ENCODE assay signal across 7 cellular contexts in genomic region chr10:15337441-15337923, GRCh38. TPM values are rescaled to one million over a fixed set of nuclear protein-coding genes. Genes with fewer than 3 reads are reported as not detected.
A peak's percentile ranks its signal among the peaks of the same experiment; 100 is the strongest.
DNase-seq lines count a peak whose midpoint lies in the region; ATAC-seq, FAIRE-seq and TF ChIP-seq lines count a peak whose summit lies in the region.
"Not testable (repeated sequence)": the region's sequence is repeated elsewhere in the genome, so short reads cannot be mapped to it uniquely, and the experiment has no call there.
"Had no signal": no experiment of that assay in that cellular context is flagged by ENCODE, and none has a peak within 500 bp of the region (broad histone marks: within the 10 kb centered on the region; RNA-seq: fewer than 3 reads in every experiment).

No MANE protein-coding gene starts in this region.

- FAIRE-seq in HepG2 (lab: Jason Lieb, UNC): not testable (repeated sequence)

- H3K9ac ChIP-seq in KMS-11; HepG2 (ENCODE audit: insufficient read depth, low read depth, low read length): not testable (repeated sequence)

- not testable (repeated sequence) for H3K4me3 Mint-ChIP-seq in glutamatergic neuron (ENCODE audit: unreplicated experiment); nephron

- DNase-seq in NCI-H82 (lab: John Stamatoyannopoulos, UW): peak; percentile 86
- peak; percentile 41 for DNase-seq in WERI-Rb-1
- DNase-seq in glutamatergic neuron; HepG2 (ENCODE audit: low spot score): not testable (repeated sequence)

- not testable (repeated sequence) for H4K20me1 ChIP-seq in KMS-11 (ENCODE audit: insufficient read depth); HepG2 (ENCODE audit: insufficient read depth, low read length)

- CTCF ChIA-PET in HepG2 (lab: Yijun Ruan, JAX; ENCODE audit: low intra/inter-chr PET ratio, low total read pairs): not testable (repeated sequence)

- H3K36me3 ChIP-seq in KMS-11 (ENCODE audit: insufficient read depth); WERI-Rb-1; HepG2 (replicated peaks in 1 of 2; ENCODE audit: control insufficient read depth in 1 of 2, insufficient read depth in 2 of 2, low read length in 2 of 2): not testable (repeated sequence)

- TF ChIP-seq EP300 in HepG2 (IDR thresholded peaks at IDR 0.05; ENCODE audit: low read depth in 2 of 2, low read length in 2 of 2); HepG2 (CRISPR knock-in tag; IDR thresholded peaks at IDR 0.05; ENCODE audit: borderline replicate concordance): not testable (repeated sequence)

- H3K27me3 ChIP-seq in KMS-11 (ENCODE audit: insufficient read depth, low read depth); WERI-Rb-1 (ENCODE audit: insufficient read depth, low read depth, severe bottlenecking); HepG2 (ENCODE audit: control insufficient read depth in 1 of 2, insufficient read depth in 2 of 2, low read length in 2 of 2): not testable (repeated sequence)

- H2AFZ ChIP-seq in KMS-11 (ENCODE audit: low read depth); HepG2 (ENCODE audit: low read length): not testable (repeated sequence)

- not testable (repeated sequence) for BruUV-seq in HepG2 (replicated peaks; lab: Mats Ljungman, UMichigan)

- not testable (repeated sequence) for TF ChIP-seq CTCF in KMS-11 (conservative IDR thresholded peaks at IDR 0.05; ENCODE audit: low read depth, low read length); WERI-Rb-1 (IDR thresholded peaks at IDR 0.05; ENCODE audit: low read depth, low read length); glutamatergic neuron (IDR thresholded peaks at IDR 0.05; ENCODE audit: partially characterized antibody, unreplicated experiment); HepG2 (CRISPR knock-in tag; IDR thresholded peaks at IDR 0.05); nephron (IDR thresholded peaks at IDR 0.05; ENCODE audit: unreplicated experiment in 3 of 3)

- 96% methylated on average over 24 of the region's 24 CpGs for WGBS in HepG2 (ENCODE audit: low lambda C conversion rate)

- intact Hi-C loops in HepG2 (cut with micrococcal nuclease; ENCODE audit: unreplicated experiment): not testable (repeated sequence)

- not testable (repeated sequence) for ATAC-seq in HepG2

- peak overlapping the region; percentile 56; the same call in 1 of the 2 replicates for H3K4me2 ChIP-seq in KMS-11
- not testable (repeated sequence) for H3K4me2 ChIP-seq in HepG2 (ENCODE audit: low read depth, low read length)

- H3K79me2 ChIP-seq in KMS-11 (ENCODE audit: insufficient read depth, low read depth) (peaks cover 89% of the 10 kb centered on the region), HepG2 (ENCODE audit: insufficient read depth, low read length) (peaks cover 72% of the 10 kb centered on the region)

- H3K4me1 Mint-ChIP-seq in glutamatergic neuron (ENCODE audit: low read depth, unreplicated experiment): peaks cover 52% of the 10 kb centered on the region
- peaks cover 41% of the 10 kb centered on the region for H3K4me1 Mint-ChIP-seq in nephron

- in situ Hi-C loops in HepG2 (cut with HindIII; ENCODE audit: extremely low pct_ligation_motif_present, low pct_unique_long_range_greater_than_20kb): not testable (repeated sequence)

- H3K9me3 Mint-ChIP-seq in glutamatergic neuron (ENCODE audit: unreplicated experiment); nephron: not testable (repeated sequence)

- TF ChIP-seq RAD21 in HepG2 (CRISPR knock-in tag; IDR thresholded peaks at IDR 0.05): not testable (repeated sequence)

- H3K4me1 ChIP-seq in KMS-11 (ENCODE audit: low read depth, poor library complexity, severe bottlenecking) (peaks cover 35% of the 10 kb centered on the region), HepG2 (ENCODE audit: insufficient read depth, low read length) (peaks cover 90% of the 10 kb centered on the region)

- H3K27ac Mint-ChIP-seq in glutamatergic neuron (ENCODE audit: unreplicated experiment) (peak overlapping the region; percentile 87), nephron (peak overlapping the region; percentile 37 to 100 (median 99))

- POLR2A ChIA-PET in HepG2 (lab: Yijun Ruan, JAX): not testable (repeated sequence)

- not testable (repeated sequence) for H3K4me3 ChIP-seq in KMS-11 (IDR thresholded peaks at IDR 0.05; ENCODE audit: insufficient read depth, low read depth, low read length); WERI-Rb-1 (ENCODE audit: low read depth, low read length); HepG2 (replicated peaks in 1 of 3; ENCODE audit: insufficient read depth in 1 of 3, low read depth in 2 of 3, low read length in 3 of 3)

- not testable (repeated sequence) for H3K36me3 Mint-ChIP-seq in glutamatergic neuron (ENCODE audit: unreplicated experiment); nephron (ENCODE audit: low read depth)

- H3K9me3 ChIP-seq in WERI-Rb-1 (ENCODE audit: severe bottlenecking); HepG2 (ENCODE audit: low read length): not testable (repeated sequence)

- not testable (repeated sequence) for TF ChIP-seq POLR2A in HepG2 (IDR thresholded peaks at IDR 0.05; ENCODE audit: insufficient read depth in 1 of 2, low read depth in 2 of 2, low read length in 2 of 2)

- not testable (repeated sequence) for H3K27ac ChIP-seq in KMS-11, WERI-Rb-1
- H3K27ac ChIP-seq in HepG2 (ENCODE audit: extremely low read length, insufficient read depth, low read length): peak overlapping the region; percentile 2

- H3K27me3 Mint-ChIP-seq in glutamatergic neuron (ENCODE audit: unreplicated experiment); nephron (ENCODE audit: low read depth): not testable (repeated sequence)

TF ChIP-seq in HepG2, 621 proteins besides CTCF, POLR2A, EP300 and RAD21 (continues in another document):
- 0 out of 2 replicates have a peak, but pooled peaks have one; percentile 49 for TF ChIP-seq ZBTB4 (CRISPR knock-in tag; IDR thresholded peaks at IDR 0.05; ENCODE audit: borderline replicate concordance)

RNA-seq across cellular contexts. Expression of gene FAM171A1, which starts 33.6 kb away (rescaled TPM):
- total RNA-seq in glutamatergic neuron (ENCODE audit: unreplicated experiment) (186 TPM), HepG2 (2016; rRNA removed; fragmentation: Illumina TruSeq; extraction: Trizol) (17.8 and 21.5 TPM in 2 replicates)
- total RNA-seq in HepG2 (2016; cell fraction: cytosol; rRNA removed; fragmentation: Illumina TruSeq; extraction: Trizol; ENCODE audit: low read depth): 4.7 and 5.7 TPM in 2 replicates
- 14.6 and 21.5 TPM in 2 replicates for total RNA-seq in HepG2 (2016; cell fraction: insoluble cytoplasmic fraction; rRNA removed; fragmentation: Illumina TruSeq; extraction: Trizol)
- total RNA-seq in HepG2 (2016; cell fraction: membrane; rRNA removed; fragmentation: Illumina TruSeq; extraction: Trizol): 20.8 and 23.5 TPM in 2 replicates
- total RNA-seq in HepG2 (2016; cell fraction: nucleus; rRNA removed; fragmentation: Illumina TruSeq; extraction: Trizol): 19.2 and 22.3 TPM in 2 replicates
- 34.7 and 37.7 TPM in 2 replicates for polyA plus RNA-seq in HepG2 (2011; rRNA removed)
- polyA plus RNA-seq in HepG2 (2011; cell fraction: cytosol; rRNA removed): 36.5 and 41.2 TPM in 2 replicates
- polyA plus RNA-seq in HepG2 (2011; cell fraction: nucleus; rRNA removed): 23.9 and 26.3 TPM in 2 replicates
- 30.7 and 50.8 TPM in 2 replicates for polyA plus RNA-seq in HepG2 (2012)
- polyA plus RNA-seq in HepG2 (2016; cell fraction: cytosol; fragmentation: Illumina TruSeq; extraction: Trizol; ENCODE audit: low read depth): 4.7 and 5.3 TPM in 2 replicates
- polyA plus RNA-seq in HepG2 (2016; cell fraction: insoluble cytoplasmic fraction; fragmentation: Illumina TruSeq; extraction: Trizol; ENCODE audit: low read depth): 18.9 and 24.9 TPM in 2 replicates
- 18.3 and 20.8 TPM in 2 replicates for polyA plus RNA-seq in HepG2 (2016; cell fraction: membrane; fragmentation: Illumina TruSeq; extraction: Trizol; ENCODE audit: low read depth)
- polyA plus RNA-seq in HepG2 (2016; cell fraction: nucleus; fragmentation: Illumina TruSeq; extraction: Trizol; ENCODE audit: insufficient read depth, low read depth): 34.1 and 37.6 TPM in 2 replicates
- 0.02 and 41.8 TPM in 2 replicates for polyA minus RNA-seq in HepG2 (2011; rRNA and poly(A)+ RNA removed; ENCODE audit: low replicate concordance)
- polyA minus RNA-seq in HepG2 (2011; cell fraction: cytosol; rRNA and poly(A)+ RNA removed): 19.1 and 21.5 TPM in 2 replicates
- polyA minus RNA-seq in HepG2 (2011; cell fraction: nucleus; rRNA and poly(A)+ RNA removed): 13.6 and 15.7 TPM in 2 replicates
- total RNA-seq: B cell had no signal
